In the genomic region with DNA sequence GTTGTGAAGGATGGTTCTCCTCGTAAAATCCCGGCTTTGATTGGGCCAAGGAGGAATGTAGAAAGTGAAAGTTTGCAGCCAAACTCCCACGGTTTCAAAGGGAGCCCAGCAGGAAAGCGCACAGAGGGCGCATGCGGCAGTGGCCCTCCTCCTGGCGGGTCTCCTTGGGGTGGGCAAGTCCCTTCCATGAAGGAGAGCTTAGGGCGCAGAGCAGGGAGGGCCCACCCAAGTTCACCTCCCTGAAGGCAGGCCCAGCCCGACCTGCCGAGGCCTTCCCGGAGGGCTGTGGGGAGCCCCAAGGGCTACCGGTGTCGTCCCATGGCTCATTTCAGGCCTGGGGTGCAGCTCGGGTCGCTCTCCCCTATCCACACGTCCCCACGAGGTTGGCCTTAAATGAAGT, we compare ENCODE assay signal across 12 cellular contexts. TPM values are rescaled to one million over a fixed set of nuclear protein-coding genes. Genes with fewer than 3 reads are reported as not detected.
DNase-seq lines count a peak whose midpoint lies in the region; ATAC-seq and TF ChIP-seq lines count a peak whose summit lies in the region.
"Had no signal": no experiment of that assay in that cellular context is flagged by ENCODE, and none has a peak within 500 bp of the region (broad histone marks: within the 10 kb centered on the region; RNA-seq: fewer than 3 reads in every experiment).

No MANE protein-coding gene starts in this region.

- no TSS peak for BruUV-seq in Calu3 (replicated peaks; lab: Mats Ljungman, UMichigan)

- no peak overlapping the region for H3K4me3 Mint-ChIP-seq in Calu3 (ENCODE audit: low read depth, unreplicated experiment)
- H3K4me3 Mint-ChIP-seq: activated CD4-positive, alpha-beta T cell treated with anti-CD3 and anti-CD28 coated beads for 36 hours had no signal

- TF ChIP-seq CTCF in astrocyte of the cerebellum (IDR thresholded peaks at IDR 0.05; ENCODE audit: low read depth, low read length, missing control alignments) (no peak), sigmoid colon (IDR thresholded peaks at IDR 0.05) (no peak), Calu3 (IDR thresholded peaks at IDR 0.05; ENCODE audit: unreplicated experiment) (no peak)

- CTCF ChIA-PET in Calu3 (lab: Charles Lee): no interaction called here

- H3K4me1 ChIP-seq in iPS-20b (ENCODE audit: insufficient read depth, low read length): peaks cover 19% of the 10 kb centered on the region
- peaks cover 0 to 22% (median 4%) of the 10 kb centered on the region in 4 donors for H3K4me1 ChIP-seq in sigmoid colon

- no peak for TF ChIP-seq POLR2A in sigmoid colon (IDR thresholded peaks at IDR 0.05)

- H3K27ac ChIP-seq in iPS-20b (ENCODE audit: low read length) (no peak overlapping the region), sigmoid colon (peak overlapping the region; percentile 69 to 79 (median 76))
- H3K27ac ChIP-seq: HL-60 had no signal

- no peaks in the 10 kb centered on the region for H3K9me3 Mint-ChIP-seq in Calu3 (ENCODE audit: low read depth, unreplicated experiment)
- H3K9me3 Mint-ChIP-seq: naive thymus-derived CD8-positive, alpha-beta T cell had no signal

- 26 to 40% methylated on average over 17 of the region's 17 CpGs for WGBS in sigmoid colon, 2 donors

- H3K9ac ChIP-seq in iPS-20b (ENCODE audit: low read depth, low read length): peak overlapping the region; percentile 75; the same call in 1 of the 2 replicates

- H3K27ac Mint-ChIP-seq in Calu3 (ENCODE audit: unreplicated experiment): no peak overlapping the region
- H3K27ac Mint-ChIP-seq: activated CD4-positive, alpha-beta T cell treated with anti-CD3 and anti-CD28 coated beads for 36 hours had no signal

- no peaks in the 10 kb centered on the region for H3K4me1 Mint-ChIP-seq in Calu3 (ENCODE audit: low read depth, unreplicated experiment)

- in situ Hi-C loops in astrocyte of the cerebellum (cut with HindIII; ENCODE audit: low sequenced_read_pairs): no loop called here

- peaks cover 20% of the 10 kb centered on the region for H3K27me3 ChIP-seq in iPS-20b (ENCODE audit: insufficient read depth, low read length)
- peaks cover 0 to 7% (median 0%) of the 10 kb centered on the region in 3 donors for H3K27me3 ChIP-seq in sigmoid colon

- no peak for ATAC-seq in HG03135 (IDR thresholded peaks at IDR 0.05; ENCODE audit: unreplicated experiment)
- ATAC-seq: activated CD4-positive, alpha-beta T cell treated with anti-CD3 and anti-CD28 coated beads for 36 hours; naive thymus-derived CD8-positive, alpha-beta T cell had no signal

- peaks cover 86% of the 10 kb centered on the region for H3K27me3 Mint-ChIP-seq in Calu3 (ENCODE audit: unreplicated experiment)
- H3K27me3 Mint-ChIP-seq: activated CD4-positive, alpha-beta T cell treated with anti-CD3 and anti-CD28 coated beads for 36 hours had no signal

- peak; percentile 59 for DNase-seq in ELF-1 (ENCODE audit: low read depth, low spot score)
- no peak for DNase-seq in astrocyte of the cerebellum (ENCODE audit: low read depth)
- peak; percentile 50 for DNase-seq in sigmoid colon
- no peak for DNase-seq in stimulated activated CD4-positive, alpha-beta T cell treated with anti-CD3 and anti-CD28 coated beads, Interleukin-12 subunit alpha, Interleukin-12 subunit beta, amount 100 ng/mL, for 4 hours
- no peak for DNase-seq in Calu3
- no peak for DNase-seq in NCI-H2107 (lab: John Stamatoyannopoulos, UW)
- DNase-seq: activated CD4-positive, alpha-beta T cell treated with anti-CD3 and anti-CD28 coated beads for 36 hours; erythroblast; naive thymus-derived CD8-positive, alpha-beta T cell had no signal

- no peak for TF ChIP-seq EP300 in sigmoid colon (IDR thresholded peaks at IDR 0.05)

- H3K36me3 Mint-ChIP-seq in Calu3 (ENCODE audit: insufficient read depth, unreplicated experiment): no peaks in the 10 kb centered on the region
- H3K36me3 Mint-ChIP-seq: naive thymus-derived CD8-positive, alpha-beta T cell had no signal

- H3K9me3 ChIP-seq in iPS-20b (ENCODE audit: insufficient read depth, low read depth, low read length) (no peaks in the 10 kb centered on the region), sigmoid colon (no peaks in the 10 kb centered on the region)

- H3K36me3 ChIP-seq in iPS-20b (ENCODE audit: insufficient read depth, low read depth, low read length) (no peaks in the 10 kb centered on the region; the same call in 1 of the 2 replicates), sigmoid colon (no peaks in the 10 kb centered on the region)

- intact Hi-C loops in sigmoid colon (cut with DNase I): loop anchor here (1.0 to 2.0 kb wide), 2 partner anchors 62 to 94 kb away; no protein-coding TSS in a partner anchor
- intact Hi-C loops in Calu3 (cut with micrococcal nuclease; ENCODE audit: unreplicated experiment): no loop called here

- peak overlapping the region; percentile 15 for H3K4me3 ChIP-seq in astrocyte of the cerebellum (ENCODE audit: low read depth, low read length)
- H3K4me3 ChIP-seq in iPS-20b (ENCODE audit: low read length): peak overlapping the region; percentile 80
- H3K4me3 ChIP-seq in sigmoid colon: peak overlapping the region; percentile 34 to 59 (median 52)

RNA-seq across cellular contexts. Expression of a gene that starts 2.0 kb away (rescaled TPM):
- 10 to 100 TPM in 3 of 4 donors, 1 to 10 TPM in 1; 8.6 to 24.4 (median 14.2) TPM for total RNA-seq in sigmoid colon
- polyA plus RNA-seq in sigmoid colon: 1 to 10 TPM in 2 of 3 donors, under 1 TPM in 1; 0.46 to 5.1 (median 1.2) TPM
- total RNA-seq in Calu3 (2022): 0.59 and 0.76 TPM in 2 replicates

RNA-seq across cellular contexts. Expression of a gene that starts 33.8 kb away (rescaled TPM):
- total RNA-seq in sigmoid colon: 100 to 1,000 TPM; 143 to 177 (median 156) TPM
- polyA plus RNA-seq in sigmoid colon: 100 to 1,000 TPM; 327 to 494 (median 405) TPM
- total RNA-seq in Calu3 (2022): 360 and 391 TPM in 2 replicates

RNA-seq across cellular contexts. Expression of a gene that starts 34.1 kb away (rescaled TPM):
- total RNA-seq in sigmoid colon: 10 to 100 TPM; 54.2 to 89.5 (median 62.7) TPM
- polyA plus RNA-seq in sigmoid colon: 10 to 100 TPM; 66.7 to 85.3 (median 76.5) TPM
- total RNA-seq in Calu3 (2022): 64.5 and 71.2 TPM in 2 replicates

RNA-seq across cellular contexts. Expression of a gene that starts 47.5 kb away (rescaled TPM):
- total RNA-seq in sigmoid colon (10 to 100 TPM in 1 of 4 donors, 1 to 10 TPM in 3; 2.1 to 13.0 (median 6.9) TPM), Calu3 (2022) (0.14 and 0.29 TPM in 2 replicates)
- polyA plus RNA-seq in sigmoid colon: under 1 TPM in 1 of 3 donors, not detected in 2; 0.31 TPM
- total RNA-seq: activated CD4-positive, alpha-beta T cell treated with anti-CD3 and anti-CD28 coated beads for 36 hours; naive thymus-derived CD8-positive, alpha-beta T cell had no signal
- polyA plus RNA-seq: naive thymus-derived CD8-positive, alpha-beta T cell had no signal

RNA-seq across cellular contexts. Expression of a gene that starts 57.7 kb away (rescaled TPM):
- 10 to 100 TPM in 3 of 4 donors, 1 to 10 TPM in 1; 6.6 to 30.2 (median 23.1) TPM for total RNA-seq in sigmoid colon
- polyA plus RNA-seq in sigmoid colon: 10 to 100 TPM in 1 of 3 donors, 1 to 10 TPM in 1, not detected in 1; 2.4 to 10.5 TPM
- total RNA-seq in Calu3 (2022): 14.2 and 16.1 TPM in 2 replicates
- polyA plus RNA-seq: naive thymus-derived CD8-positive, alpha-beta T cell had no signal

Comparison
In these comparisons a context has a peak if more than half of its experiments do, and no peak if none do; other contexts are left out.
1. DNase-seq: peak in ELF-1 (single experiment) and sigmoid colon (single experiment); none in astrocyte of the cerebellum (single experiment), stimulated activated CD4-positive, alpha-beta T cell treated with anti-CD3 and anti-CD28 coated beads, Interleukin-12 subunit alpha, Interleukin-12 subunit beta, amount 100 ng/mL, for 4 hours (single experiment), Calu3 (single experiment) and NCI-H2107 (single experiment).
2. H3K4me3 ChIP-seq: peak in every context shown above with its lines; median percentile 80 in iPS-20b; 52 in sigmoid colon; 15 in astrocyte of the cerebellum.